ENCODE assay signal across 1 cellular context in genomic region chr10:132630666-132631347, GRCh38.
TF ChIP-seq lines count a peak whose summit lies in the region.

No MANE protein-coding gene starts in this region.

TF ChIP-seq in HepG2, 621 proteins besides CTCF, POLR2A, EP300 and RAD21 (continued from another document):
- TF ChIP-seq ZBTB40 (IDR thresholded peaks at IDR 0.05): no peak
- no peak for TF ChIP-seq ZBTB40 (CRISPR knock-in tag; IDR thresholded peaks at IDR 0.05)
- TF ChIP-seq YEATS4 (CRISPR knock-in tag; IDR thresholded peaks at IDR 0.05; ENCODE audit: borderline replicate concordance): no peak
